Comparison of ENCODE assay signal across 26 cellular contexts in the genomic region with DNA sequence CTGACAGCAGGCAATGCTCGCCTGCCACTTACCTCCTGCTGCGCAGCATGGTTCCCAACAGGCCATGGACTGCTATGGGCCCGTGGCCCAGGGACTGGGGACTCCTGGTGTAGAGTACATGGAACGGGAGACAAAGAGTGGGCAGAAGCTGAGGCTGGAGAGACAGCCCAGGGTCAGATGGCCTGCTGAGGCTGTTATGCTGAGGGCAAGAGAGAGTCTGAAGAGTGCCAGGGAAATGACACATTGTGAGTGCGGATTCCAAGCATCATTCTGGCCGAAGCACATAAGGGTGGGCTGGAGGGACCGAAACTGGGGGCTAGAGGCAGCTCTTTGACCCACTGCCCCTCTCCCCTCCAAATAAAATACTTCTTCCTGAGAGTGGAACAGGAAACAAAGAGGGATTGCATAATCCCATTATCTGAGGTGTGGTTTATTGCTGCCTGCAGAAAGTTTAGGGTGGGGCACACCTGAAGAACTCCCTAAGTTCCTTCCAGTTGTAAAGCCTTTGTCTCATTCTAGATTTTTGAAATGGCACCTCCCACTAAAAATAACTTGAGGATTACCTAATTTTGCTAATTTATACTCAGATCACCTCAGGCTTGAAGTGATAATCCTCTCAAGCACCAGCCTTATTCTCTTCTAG.
DNase-seq lines count a peak whose midpoint lies in the region; TF ChIP-seq lines count a peak whose summit lies in the region.
"Had no signal": no experiment of that assay in that cellular context is flagged by ENCODE, and none has a peak within 500 bp of the region (broad histone marks: within the 10 kb centered on the region; RNA-seq: fewer than 3 reads in every experiment).

No MANE protein-coding gene starts in this region.

- no peak overlapping the region for H2AFZ ChIP-seq in neural progenitor cell (replicated peaks)

- DNase-seq in Calu3 (peak; percentile 28), Peyer's patch (peak in 1 of 3 donors; percentile 65), epithelial cell of prostate (ENCODE audit: low read depth, low spot score) (peak; percentile 3), neural progenitor cell (ENCODE audit: low spot score) (no peak), UCSD-AML1 (lab: John Stamatoyannopoulos, UW; ENCODE audit: unreplicated experiment) (no peak), AG20443 (ENCODE audit: low spot score) (no peak)
- no peak for DNase-seq in activated effector memory CD4-positive, alpha-beta T cell treated with Interleukin-2 at 50 U/mL for 16 hours
- no peak for DNase-seq in stimulated activated CD8-positive, alpha-beta memory T cell treated with anti-CD3 and anti-CD28 coated beads, Interleukin-4, amount 100 ng/mL, for 48 hours
- DNase-seq: activated CD4-positive, alpha-beta memory T cell treated with anti-CD3 and anti-CD28 coated beads for 36 hours; activated CD4-positive, CD25-positive, alpha-beta regulatory T cell treated with anti-CD3 and anti-CD28 coated beads, Interleukin-2, amount 50 U/mL, for 72 hours; activated CD8-positive, alpha-beta memory T cell treated with anti-CD3 and anti-CD28 coated beads, Interleukin-2, amount 50 U/mL, for 48 hours; anterior cingulate cortex; DMS79 treated with DMSO at 0.1 percent for 48 hours; H7; left ventricle myocardium superior; NCI-H1694; NCI-H524; ovary; SJCRH30; substantia nigra; T-helper 1 cell had no signal

- H3F3A ChIP-seq in neural progenitor cell (ENCODE audit: low read depth), result no peaks in the 10 kb centered on the region

- H4K20me1 ChIP-seq in neural progenitor cell (ENCODE audit: low read depth), result no peaks in the 10 kb centered on the region
- H4K20me1 ChIP-seq: BLaER1 had no signal

- CTCF ChIA-PET in Calu3 (lab: Charles Lee), result no interaction called here

- no TSS peak for BruUV-seq in Calu3 (replicated peaks; lab: Mats Ljungman, UMichigan)

- intact Hi-C loops in Calu3 (cut with micrococcal nuclease; ENCODE audit: unreplicated experiment), result loop anchor here (10.0 kb wide), 1 partner anchor 571 kb away; no protein-coding TSS in a partner anchor

- no peak overlapping the region for H3K9ac ChIP-seq in neural progenitor cell
- H3K9ac ChIP-seq: BLaER1 had no signal

- H3K27me3 ChIP-seq in Peyer's patch, result no peaks in the 10 kb centered on the region
- no peaks in the 10 kb centered on the region for H3K27me3 ChIP-seq in neural progenitor cell
- H3K27me3 ChIP-seq: BLaER1, ovary, SJCRH30 had no signal

- H3K27ac ChIP-seq in Peyer's patch (peak overlapping the region in 3 of 4 donors; percentile 63 to 82 (median 77)), epithelial cell of prostate (peak overlapping the region; percentile 8), neural progenitor cell (no peak overlapping the region)
- H3K27ac ChIP-seq: BLaER1, ovary, SJCRH30 had no signal

- H3K4me3 Mint-ChIP-seq in Calu3 (ENCODE audit: low read depth, unreplicated experiment) (no peak overlapping the region), neural progenitor cell (peak overlapping the region; percentile 30)
- H3K4me3 Mint-ChIP-seq: activated CD4-positive, alpha-beta memory T cell treated with anti-CD3 and anti-CD28 coated beads for 36 hours; activated T-helper 17 cell treated with anti-CD3 and anti-CD28 coated beads, Interleukin-2, amount 50 U/mL, for 72 hours; mesothelial cell of epicardium; natural killer cell treated with Interleukin-12 subunit alpha and Interleukin-12 subunit beta and Interleukin-15 and Interleukin-18, amount 100 ng/mL, for 72 hours had no signal

- H3K27ac Mint-ChIP-seq in Calu3 (ENCODE audit: unreplicated experiment) (peak overlapping the region; percentile 59), neural progenitor cell (no peak overlapping the region)
- H3K27ac Mint-ChIP-seq: activated CD4-positive, alpha-beta memory T cell treated with anti-CD3 and anti-CD28 coated beads for 36 hours; activated naive CD4-positive, alpha-beta T cell treated with anti-CD3 and anti-CD28 coated beads, Interleukin-2, amount 50 U/mL, for 72 hours; activated T-helper 17 cell treated with anti-CD3 and anti-CD28 coated beads, Interleukin-2, amount 50 U/mL, for 72 hours; mesothelial cell of epicardium; natural killer cell treated with Interleukin-12 subunit alpha and Interleukin-12 subunit beta and Interleukin-15 and Interleukin-18, amount 100 ng/mL, for 72 hours had no signal

- H3K79me2 ChIP-seq in neural progenitor cell (ENCODE audit: low read depth), result no peaks in the 10 kb centered on the region

- H3K4me1 ChIP-seq in Peyer's patch, result peaks cover 0 to 33% (median 0%) of the 10 kb centered on the region in 4 donors
- H3K4me1 ChIP-seq in neural progenitor cell, result no peaks in the 10 kb centered on the region
- H3K4me1 ChIP-seq: SJCRH30 had no signal

- H3K9me3 Mint-ChIP-seq in Calu3 (ENCODE audit: low read depth, unreplicated experiment) (no peaks in the 10 kb centered on the region), neural progenitor cell (no peaks in the 10 kb centered on the region)
- H3K9me3 Mint-ChIP-seq: activated CD4-positive, alpha-beta memory T cell treated with anti-CD3 and anti-CD28 coated beads for 36 hours; activated naive CD4-positive, alpha-beta T cell treated with anti-CD3 and anti-CD28 coated beads, Interleukin-2, amount 50 U/mL, for 72 hours; activated T-helper 17 cell treated with anti-CD3 and anti-CD28 coated beads, Interleukin-2, amount 50 U/mL, for 72 hours; natural killer cell treated with Interleukin-12 subunit alpha and Interleukin-12 subunit beta and Interleukin-15 and Interleukin-18, amount 100 ng/mL, for 72 hours had no signal

- H3K9me3 ChIP-seq in Peyer's patch (no peaks in the 10 kb centered on the region), neural progenitor cell (ENCODE audit: low read depth) (no peaks in the 10 kb centered on the region)
- H3K9me3 ChIP-seq: BLaER1, ovary, SJCRH30 had no signal

- H3K4me3 ChIP-seq in Peyer's patch (no peak overlapping the region), neural progenitor cell (no peak overlapping the region)
- H3K4me3 ChIP-seq: BLaER1, ovary, SJCRH30 had no signal

- no peak overlapping the region for H3K4me2 ChIP-seq in neural progenitor cell
- H3K4me2 ChIP-seq: BLaER1 had no signal

- H3K4me1 Mint-ChIP-seq in Calu3 (ENCODE audit: low read depth, unreplicated experiment) (peaks cover 51% of the 10 kb centered on the region), neural progenitor cell (peaks cover 8% of the 10 kb centered on the region)
- H3K4me1 Mint-ChIP-seq: activated T-helper 17 cell treated with anti-CD3 and anti-CD28 coated beads, Interleukin-2, amount 50 U/mL, for 72 hours; mesothelial cell of epicardium had no signal

- H3K27me3 Mint-ChIP-seq in Calu3 (ENCODE audit: unreplicated experiment) (no peaks in the 10 kb centered on the region), neural progenitor cell (ENCODE audit: insufficient read depth, low read depth) (no peaks in the 10 kb centered on the region)

- TF ChIP-seq CTCF in Calu3 (IDR thresholded peaks at IDR 0.05; ENCODE audit: unreplicated experiment) (no peak), Peyer's patch (IDR thresholded peaks at IDR 0.05) (no peak), neural progenitor cell (IDR thresholded peaks at IDR 0.05) (no peak)

- no peak for TF ChIP-seq POLR2A in Peyer's patch (IDR thresholded peaks at IDR 0.05)

- H3K36me3 Mint-ChIP-seq in Calu3 (ENCODE audit: insufficient read depth, unreplicated experiment) (peaks cover 5% of the 10 kb centered on the region), neural progenitor cell (no peaks in the 10 kb centered on the region)
- H3K36me3 Mint-ChIP-seq: activated CD4-positive, alpha-beta memory T cell treated with anti-CD3 and anti-CD28 coated beads for 36 hours; activated naive CD4-positive, alpha-beta T cell treated with anti-CD3 and anti-CD28 coated beads, Interleukin-2, amount 50 U/mL, for 72 hours; mesothelial cell of epicardium; natural killer cell treated with Interleukin-12 subunit alpha and Interleukin-12 subunit beta and Interleukin-15 and Interleukin-18, amount 100 ng/mL, for 72 hours had no signal

- H3K36me3 ChIP-seq in Peyer's patch (no peaks in the 10 kb centered on the region), neural progenitor cell (no peaks in the 10 kb centered on the region)
- H3K36me3 ChIP-seq: BLaER1, ovary, SJCRH30 had no signal

Comparison
In these comparisons a context has a peak if more than half of its experiments do, and no peak if none do; other contexts are left out.
1. DNase-seq: peak in Calu3 (single experiment) and epithelial cell of prostate (single experiment); none in neural progenitor cell (single experiment), activated effector memory CD4-positive, alpha-beta T cell treated with Interleukin-2 at 50 U/mL for 16 hours (single experiment), UCSD-AML1 (single experiment), stimulated activated CD8-positive, alpha-beta memory T cell treated with anti-CD3 and anti-CD28 coated beads, Interleukin-4, amount 100 ng/mL, for 48 hours (single experiment) and AG20443 (single experiment).